8 cellular contexts compared by ENCODE assay signal in genomic region chr4:150562751-150563150, GRCh38. TPM values are rescaled to one million over a fixed set of nuclear protein-coding genes. Genes with fewer than 3 reads are reported as not detected.
"Had no signal": no experiment of that assay in that cellular context is flagged by ENCODE, and none has a peak within 500 bp of the region (broad histone marks: within the 10 kb centered on the region; RNA-seq: fewer than 3 reads in every experiment).

No MANE protein-coding gene starts in this region.

- DNase-seq: GDM1, GF-D8 had no signal

- FAIRE-seq: G401.6, GM12878, GM12891, GM18507, GM19239 had no signal

- ATAC-seq: GM12878 had no signal

- H3K4me3 ChIP-seq: GM12878 had no signal

RNA-seq across cellular contexts. Expression of gene MAB21L2, which starts 19.2 kb away (rescaled TPM):
- total RNA-seq: G401, GM12878 had no signal
